Comparison of ENCODE assay signal across 24 cellular contexts in genomic region chr1:18974005-18974404, GRCh38.
"Had no signal": no experiment of that assay in that cellular context is flagged by ENCODE, and none has a peak within 500 bp of the region (broad histone marks: within the 10 kb centered on the region; RNA-seq: fewer than 3 reads in every experiment).

No MANE protein-coding gene starts in this region.

- DNase-seq: Kasumi-1, MM.1S, NCI-H1105, NCI-H1417, NCI-H146, NCI-H1694 treated with DMSO at 0.1 percent for 48 hours, NCI-H1930, NCI-H2081, NCI-H2107, NCI-H226, NCI-H446, NCI-H510A, NCI-H524 treated with DMSO at 0.1 percent for 48 hours, NCI-H69, NCI-H774, Right ventricle myocardium superior, RPMI8226, SIG-M5 had no signal

- H3K4me3 ChIP-seq: K562, SJSA1, SK-N-MC had no signal

- H3K36me3 ChIP-seq: SJSA1 had no signal

- H3K4me3 Mint-ChIP-seq: IgD-negative memory B cell had no signal

- H3K9me3 ChIP-seq: SJSA1 had no signal

- H3K4me1 ChIP-seq: SJSA1 had no signal

- H3K36me3 Mint-ChIP-seq: IgD-negative memory B cell had no signal

- ATAC-seq: K562 had no signal

- H3K27ac ChIP-seq: HL-60, KMS-11, SJSA1, SK-N-MC had no signal

- H3K27me3 ChIP-seq: SJSA1 had no signal
